ENCODE assay signal across 1 cellular context in genomic region chr14:50946234-50946935, GRCh38.
TF ChIP-seq lines count a peak whose summit lies in the region.

No MANE protein-coding gene starts in this region.

TF ChIP-seq in GM23338, 12 proteins besides CTCF, POLR2A, EP300 and RAD21 (continued from another document):
- TF ChIP-seq ETS1 (IDR thresholded peaks at IDR 0.05) (no peak), ZNF462 (CRISPR knock-in tag; IDR thresholded peaks at IDR 0.05) (no peak), CREB1 (CRISPR knock-in tag; IDR thresholded peaks at IDR 0.05; ENCODE audit: low read depth) (no peak), ZNF331 (CRISPR knock-in tag; IDR thresholded peaks at IDR 0.05; ENCODE audit: low read depth) (no peak), EZH2phosphoT487 (IDR thresholded peaks at IDR 0.05; ENCODE audit: unreplicated experiment) (no peak), POLR2AphosphoS5 (IDR thresholded peaks at IDR 0.05; ENCODE audit: low read depth) (no peak), NANOG (IDR thresholded peaks at IDR 0.05; ENCODE audit: borderline replicate concordance) (no peak)
